In genomic region chr1:201016211-201016651, GRCh38 we compare ENCODE assay signal across 1 cellular context.
A peak's percentile ranks its signal among the peaks of the same experiment; 100 is the strongest.
TF ChIP-seq lines count a peak whose summit lies in the region.

No MANE protein-coding gene starts in this region.

TF ChIP-seq in HepG2, 621 proteins besides CTCF, POLR2A, EP300 and RAD21 (continued from another document):
- TF ChIP-seq TP53 (CRISPR knock-in tag; conservative IDR thresholded peaks at IDR 0.05), result no peak
- no peak for TF ChIP-seq ZNF296 (CRISPR knock-in tag; conservative IDR thresholded peaks at IDR 0.05)
- peak; percentile 23; the same call in 1 of the 2 replicates for TF ChIP-seq ZFP91 (CRISPR knock-in tag; IDR thresholded peaks at IDR 0.05; ENCODE audit: borderline replicate concordance)
- TF ChIP-seq ZNF652 (CRISPR knock-in tag; IDR thresholded peaks at IDR 0.05; ENCODE audit: borderline replicate concordance, low read depth), result no peak
- no peak for TF ChIP-seq ZBTB8A (CRISPR knock-in tag; IDR thresholded peaks at IDR 0.05; ENCODE audit: borderline replicate concordance, low read depth)
